8 cellular contexts compared by ENCODE assay signal in the genomic region with DNA sequence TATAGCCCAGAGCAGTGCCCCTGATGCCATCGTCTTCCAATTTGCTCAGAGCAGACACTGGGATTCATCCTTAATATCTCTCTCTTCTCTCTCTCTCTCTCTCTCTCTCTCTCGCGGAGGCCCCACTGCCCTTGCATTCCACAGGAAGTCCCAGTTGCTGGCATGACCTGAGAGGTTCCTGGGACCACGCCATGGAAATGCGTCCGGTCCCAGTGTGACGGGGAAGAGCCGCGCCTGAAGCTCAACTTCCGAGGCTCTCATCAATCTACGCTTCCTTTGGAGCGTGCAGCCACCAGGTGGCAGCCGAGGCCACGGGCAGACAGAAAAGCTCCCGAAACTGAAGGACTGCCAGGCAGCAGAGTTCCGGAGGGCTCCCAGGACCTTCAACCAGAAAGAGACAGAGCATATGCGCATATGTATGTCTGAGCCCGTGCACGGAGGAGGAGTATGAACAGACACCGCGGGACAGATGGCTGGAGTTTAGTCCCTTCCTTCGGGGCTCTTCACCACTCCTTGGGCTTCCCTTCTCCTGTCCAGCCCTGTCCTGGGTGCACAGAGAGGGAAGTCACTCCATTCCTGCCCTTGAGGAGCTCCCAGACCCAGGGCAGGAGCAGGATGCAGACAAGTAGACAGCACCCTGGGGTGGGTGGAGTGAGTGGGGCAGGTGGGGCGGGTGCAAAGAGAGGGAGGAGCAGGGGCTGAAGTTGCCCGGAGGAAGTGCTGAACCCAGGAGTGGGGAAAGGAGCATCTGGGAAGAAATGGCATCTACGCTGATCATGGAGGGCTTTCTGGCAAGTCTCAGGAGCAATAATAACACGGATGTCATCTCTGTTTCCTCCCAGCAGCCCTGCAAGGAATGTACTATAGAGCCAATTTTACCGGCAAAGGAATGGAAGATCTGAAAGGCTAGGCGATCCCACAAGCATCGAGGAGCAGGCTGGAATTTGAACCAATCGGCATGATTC. TPM values are rescaled to one million over a fixed set of nuclear protein-coding genes. Genes with fewer than 3 reads are reported as not detected.
DNase-seq lines count a peak whose midpoint lies in the region; ATAC-seq and TF ChIP-seq lines count a peak whose summit lies in the region.

No MANE protein-coding gene starts in this region.

- peak overlapping the region; percentile 79 for H3K4me3 Mint-ChIP-seq in activated T-helper 17 cell treated with anti-CD3 and anti-CD28 coated beads, Interleukin-2, amount 50 U/mL, for 72 hours
- peak overlapping the region; percentile 68 to 86 (median 76) for H3K4me3 Mint-ChIP-seq in nephron
- H3K4me3 Mint-ChIP-seq in stimulated activated naive CD8-positive, alpha-beta T cell treated with anti-CD3 and anti-CD28 coated beads, Interleukin-15, Interleukin-2, amounts not matched to agents 100 ng/mL and 50 ng/mL, for 24 hours: peak overlapping the region; percentile 74

- H3K9me3 Mint-ChIP-seq in activated T-helper 17 cell treated with anti-CD3 and anti-CD28 coated beads, Interleukin-2, amount 50 U/mL, for 72 hours: no peaks in the 10 kb centered on the region
- no peaks in the 10 kb centered on the region for H3K9me3 Mint-ChIP-seq in nephron
- no peaks in the 10 kb centered on the region for H3K9me3 Mint-ChIP-seq in stimulated activated naive CD8-positive, alpha-beta T cell treated with anti-CD3 and anti-CD28 coated beads, Interleukin-15, Interleukin-2, amounts not matched to agents 100 ng/mL and 50 ng/mL, for 24 hours

- no peaks in the 10 kb centered on the region for H3K36me3 Mint-ChIP-seq in activated T-helper 17 cell treated with anti-CD3 and anti-CD28 coated beads, Interleukin-2, amount 50 U/mL, for 72 hours (ENCODE audit: low read depth)
- H3K36me3 Mint-ChIP-seq in nephron (ENCODE audit: low read depth): no peaks in the 10 kb centered on the region
- H3K36me3 Mint-ChIP-seq in stimulated activated naive CD8-positive, alpha-beta T cell treated with anti-CD3 and anti-CD28 coated beads, Interleukin-15, Interleukin-2, amounts not matched to agents 100 ng/mL and 50 ng/mL, for 24 hours (ENCODE audit: low read depth): no peaks in the 10 kb centered on the region

- H3K27ac Mint-ChIP-seq in activated T-helper 17 cell treated with anti-CD3 and anti-CD28 coated beads, Interleukin-2, amount 50 U/mL, for 72 hours: peak overlapping the region; percentile 79
- H3K27ac Mint-ChIP-seq in nephron: peak overlapping the region in 2 of 3 experiments; percentile 0 to 64
- no peak overlapping the region for H3K27ac Mint-ChIP-seq in stimulated activated naive CD8-positive, alpha-beta T cell treated with anti-CD3 and anti-CD28 coated beads, Interleukin-15, Interleukin-2, amounts not matched to agents 100 ng/mL and 50 ng/mL, for 24 hours

- H3K4me3 ChIP-seq in fibroblast of pulmonary artery (replicated peaks; ENCODE audit: low read depth, low read length): peak overlapping the region; percentile 36

- DNase-seq in ELR (ENCODE audit: low read depth) (peak; percentile 95), H4 (ENCODE audit: low spot score) (peak; percentile 98), LHCN-M2 (ENCODE audit: low read depth) (peak; percentile 91), RPMI7951 (ENCODE audit: low read depth) (peak; percentile 88), fibroblast of pulmonary artery (ENCODE audit: low read depth) (peak; percentile 97)

- TF ChIP-seq CTCF in fibroblast of pulmonary artery (IDR thresholded peaks at IDR 0.05; ENCODE audit: low read length, missing control alignments) (peak; percentile 92), nephron (IDR thresholded peaks at IDR 0.05; ENCODE audit: unreplicated experiment in 3 of 3) (peak; percentile 85 to 92 (median 86))

- peaks cover 44% of the 10 kb centered on the region for H3K27me3 Mint-ChIP-seq in activated T-helper 17 cell treated with anti-CD3 and anti-CD28 coated beads, Interleukin-2, amount 50 U/mL, for 72 hours
- peaks cover 45% of the 10 kb centered on the region for H3K27me3 Mint-ChIP-seq in nephron (ENCODE audit: low read depth)
- H3K27me3 Mint-ChIP-seq in stimulated activated naive CD8-positive, alpha-beta T cell treated with anti-CD3 and anti-CD28 coated beads, Interleukin-15, Interleukin-2, amounts not matched to agents 100 ng/mL and 50 ng/mL, for 24 hours: peaks cover 54% of the 10 kb centered on the region

- peaks cover 18% of the 10 kb centered on the region for H3K4me1 Mint-ChIP-seq in activated T-helper 17 cell treated with anti-CD3 and anti-CD28 coated beads, Interleukin-2, amount 50 U/mL, for 72 hours
- peaks cover 9% of the 10 kb centered on the region for H3K4me1 Mint-ChIP-seq in nephron
- H3K4me1 Mint-ChIP-seq in stimulated activated naive CD8-positive, alpha-beta T cell treated with anti-CD3 and anti-CD28 coated beads, Interleukin-15, Interleukin-2, amounts not matched to agents 100 ng/mL and 50 ng/mL, for 24 hours (ENCODE audit: low read depth): peaks cover 9% of the 10 kb centered on the region

- ATAC-seq in activated T-helper 17 cell treated with anti-CD3 and anti-CD28 coated beads, Interleukin-2, amount 50 U/mL, for 72 hours (replicated peaks): peak; percentile 90

RNA-seq across cellular contexts. Expression of a gene that starts 10.5 kb away (rescaled TPM):
- not detected in 2 replicates for total RNA-seq in H4 (2014; rRNA removed; shearing (Covaris generic))
- not detected in 2 replicates for total RNA-seq in LHCN-M2 (2014; rRNA removed)
- not detected for polyA plus RNA-seq in LHCN-M2 (2012)
- total RNA-seq in RPMI7951 (2014; rRNA removed; shearing (Covaris generic)): not detected in 2 replicates
- not detected for total RNA-seq in activated T-helper 17 cell treated with anti-CD3 and anti-CD28 coated beads, Interleukin-2, amount 50 U/mL, for 72 hours

RNA-seq across cellular contexts. Expression of a gene that starts 42.1 kb away (rescaled TPM):
- not detected in 2 replicates for total RNA-seq in H4 (2014; rRNA removed; shearing (Covaris generic))
- total RNA-seq in LHCN-M2 (2014; rRNA removed): not detected in 2 replicates
- polyA plus RNA-seq in LHCN-M2 (2012): not detected
- total RNA-seq in RPMI7951 (2014; rRNA removed; shearing (Covaris generic)): not detected in 2 replicates
- not detected for total RNA-seq in activated T-helper 17 cell treated with anti-CD3 and anti-CD28 coated beads, Interleukin-2, amount 50 U/mL, for 72 hours

RNA-seq across cellular contexts. Expression of a gene that starts 52.7 kb away (rescaled TPM):
- total RNA-seq in H4 (2014; rRNA removed; shearing (Covaris generic)): 0.10 and 0.27 TPM in 2 replicates
- not detected in 2 replicates for total RNA-seq in LHCN-M2 (2014; rRNA removed)
- not detected for polyA plus RNA-seq in LHCN-M2 (2012)
- not detected in 2 replicates for total RNA-seq in RPMI7951 (2014; rRNA removed; shearing (Covaris generic))
- total RNA-seq in activated T-helper 17 cell treated with anti-CD3 and anti-CD28 coated beads, Interleukin-2, amount 50 U/mL, for 72 hours: not detected

Comparison
In these comparisons a context has a peak if more than half of its experiments do, and no peak if none do; other contexts are left out.
1. Peak in every context shown above with its lines: DNase-seq, ATAC-seq and H3K4me3 ChIP-seq.